8 cellular contexts compared by ENCODE assay signal in genomic region chr21:36134820-36135390, GRCh38. TPM values are rescaled to one million over a fixed set of nuclear protein-coding genes. Genes with fewer than 3 reads are reported as not detected.
DNase-seq lines count a peak whose midpoint lies in the region; ATAC-seq and TF ChIP-seq lines count a peak whose summit lies in the region.

CBR3 (plus strand) TSS chr21:36135079; CDS start chr21:36135193, 114 bp downstream.

- H3K9me3 ChIP-seq in Peyer's patch: no peaks in the 10 kb centered on the region

- peaks cover 0 to under 1% (median 0%) of the 10 kb centered on the region in 3 donors for H3K36me3 ChIP-seq in Peyer's patch

- peak within 1 kb of the TSS; percentile 93 for H3K4me3 Mint-ChIP-seq in activated naive CD4-positive, alpha-beta T cell treated with anti-CD3 and anti-CD28 coated beads, Interleukin-2, amount 50 U/mL, for 24 hours
- H3K4me3 Mint-ChIP-seq in osteocyte (ENCODE audit: unreplicated experiment): peak within 1 kb of the TSS; percentile 89

- DNase-seq in Peyer's patch (peak; percentile 47 to 70 (median 64)), head of caudate nucleus (peak in 39 of 42 donors; percentile 38 to 81 (median 65)), osteocyte (ENCODE audit: extremely low spot score, unreplicated experiment) (no peak), DMS79 (lab: John Stamatoyannopoulos, UW) (no peak), NCI-H510A treated with DMSO at 0.1 percent for 48 hours (lab: John Stamatoyannopoulos, UW) (no peak), NCI-H1930 (lab: John Stamatoyannopoulos, UW) (no peak)

- TF ChIP-seq POLR2A in Peyer's patch (IDR thresholded peaks at IDR 0.05): no peak

- TF ChIP-seq CTCF in Peyer's patch (IDR thresholded peaks at IDR 0.05) (no peak), osteocyte (IDR thresholded peaks at IDR 0.05) (no peak)

- peak within 1 kb of the TSS; percentile 46 to 72 (median 66) for H3K4me3 ChIP-seq in Peyer's patch

- intact Hi-C loops in head of caudate nucleus (cut with DNase I): no loop called here

- peaks cover 25% of the 10 kb centered on the region for H3K4me1 Mint-ChIP-seq in activated naive CD4-positive, alpha-beta T cell treated with anti-CD3 and anti-CD28 coated beads, Interleukin-2, amount 50 U/mL, for 24 hours
- H3K4me1 Mint-ChIP-seq in osteocyte (ENCODE audit: unreplicated experiment): peaks cover 23% of the 10 kb centered on the region

- peaks cover 0 to 29% (median 12%) of the 10 kb centered on the region in 4 donors for H3K4me1 ChIP-seq in Peyer's patch

- no peaks in the 10 kb centered on the region for H3K36me3 Mint-ChIP-seq in activated naive CD4-positive, alpha-beta T cell treated with anti-CD3 and anti-CD28 coated beads, Interleukin-2, amount 50 U/mL, for 24 hours
- no peaks in the 10 kb centered on the region for H3K36me3 Mint-ChIP-seq in osteocyte (ENCODE audit: unreplicated experiment)

- no peaks in the 10 kb centered on the region for H3K27me3 Mint-ChIP-seq in activated naive CD4-positive, alpha-beta T cell treated with anti-CD3 and anti-CD28 coated beads, Interleukin-2, amount 50 U/mL, for 24 hours
- H3K27me3 Mint-ChIP-seq in osteocyte (ENCODE audit: unreplicated experiment): no peaks in the 10 kb centered on the region

- ATAC-seq in GM21360 (IDR thresholded peaks at IDR 0.05; ENCODE audit: unreplicated experiment): peak; percentile 3

- H3K27ac ChIP-seq in Peyer's patch: peak within 1 kb of the TSS; percentile 66 to 89 (median 84)

- H3K9me3 Mint-ChIP-seq in activated naive CD4-positive, alpha-beta T cell treated with anti-CD3 and anti-CD28 coated beads, Interleukin-2, amount 50 U/mL, for 24 hours: no peaks in the 10 kb centered on the region
- H3K9me3 Mint-ChIP-seq in osteocyte (ENCODE audit: unreplicated experiment): no peaks in the 10 kb centered on the region

- no peaks in the 10 kb centered on the region for H3K27me3 ChIP-seq in Peyer's patch

- peak within 1 kb of the TSS; percentile 92 for H3K27ac Mint-ChIP-seq in activated naive CD4-positive, alpha-beta T cell treated with anti-CD3 and anti-CD28 coated beads, Interleukin-2, amount 50 U/mL, for 24 hours
- peak within 1 kb of the TSS; percentile 96 for H3K27ac Mint-ChIP-seq in osteocyte (ENCODE audit: unreplicated experiment)

RNA-seq across cellular contexts. Expression of gene CBR3, which starts in this region (rescaled TPM):
- total RNA-seq in Peyer's patch: 1 to 10 TPM in 3 of 4 donors, not detected in 1; 2.7 to 5.1 (median 3.2) TPM
- total RNA-seq in osteocyte: 7.5 and 7.9 TPM in 2 replicates

Comparison
In these comparisons a context has a peak if more than half of its experiments do, and no peak if none do; other contexts are left out.
1. DNase-seq: peak in Peyer's patch (3 of 3) and head of caudate nucleus (39 of 42); none in osteocyte (single experiment), DMS79 (single experiment), NCI-H510A treated with DMSO at 0.1 percent for 48 hours (single experiment) and NCI-H1930 (0 of 2).